10 cellular contexts compared by ENCODE assay signal in the genomic region with DNA sequence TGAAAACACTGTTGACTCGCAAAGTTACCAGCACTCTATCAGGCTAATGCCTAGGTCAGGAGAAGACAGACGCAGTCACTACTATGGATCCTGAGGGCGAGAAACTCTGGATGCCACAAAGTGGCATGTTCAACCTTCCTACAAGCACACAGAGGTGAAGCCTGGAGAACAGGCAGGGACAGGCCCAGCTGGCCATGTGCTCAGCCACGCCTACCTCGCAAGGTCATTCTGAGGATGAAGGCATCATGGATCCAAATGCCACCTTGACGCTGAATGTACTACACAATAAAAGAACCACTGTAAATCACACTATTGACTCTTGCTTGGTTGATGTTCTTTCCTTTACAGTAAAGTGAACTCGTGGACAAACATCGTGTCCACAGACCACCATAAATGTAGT.
DNase-seq lines count a peak whose midpoint lies in the region; ATAC-seq and TF ChIP-seq lines count a peak whose summit lies in the region.
"Had no signal": no experiment of that assay in that cellular context is flagged by ENCODE, and none has a peak within 500 bp of the region (broad histone marks: within the 10 kb centered on the region; RNA-seq: fewer than 3 reads in every experiment).

No MANE protein-coding gene starts in this region.

- 100% methylated on average over 5 of the region's 8 CpGs; no CpG with 5 or more reads in 1 of the 2 experiments for WGBS in IMR-90 (ENCODE audit: extremely low coverage in 2 of 2, insufficient read length in 1 of 2), 2 experiments

- H3K4me1 ChIP-seq in CD4-positive, alpha-beta memory T cell (ENCODE audit: insufficient read depth, low read length), result peaks cover 74% of the 10 kb centered on the region
- peaks cover 25% of the 10 kb centered on the region for H3K4me1 ChIP-seq in IMR-90 (ENCODE audit: control insufficient read depth, insufficient read depth, low read length)

- H3K9ac ChIP-seq in IMR-90 (ENCODE audit: low read depth, low read length), result no peak overlapping the region

- no peak overlapping the region for H2BK15ac ChIP-seq in IMR-90 (ENCODE audit: low read depth, low read length)

- no peak for ATAC-seq in IMR-90 (ENCODE audit: low read depth)
- ATAC-seq in central memory CD8-positive, alpha-beta T cell (replicated peaks; ENCODE audit: extremely low read depth, poor library complexity, severe bottlenecking), result no peak
- ATAC-seq in naive thymus-derived CD8-positive, alpha-beta T cell, result no peak
- no peak for ATAC-seq in GM21381 (IDR thresholded peaks at IDR 0.05; ENCODE audit: unreplicated experiment)
- ATAC-seq: activated T-cell treated with anti-CD3 and anti-CD28 coated beads, Interleukin-2, amount 50 U/mL, for 4 hours had no signal

- no peak overlapping the region for H4K91ac ChIP-seq in IMR-90 (ENCODE audit: insufficient read depth, low read depth, low read length)

- H3K56ac ChIP-seq in IMR-90 (ENCODE audit: extremely low read depth, insufficient read depth, low read length), result no peak overlapping the region

- POLR2A ChIA-PET in CD4-positive, alpha-beta memory T cell (lab: Charles Lee; ENCODE audit: partially characterized antibody), result no interaction called here
- POLR2A ChIA-PET in IMR-90 (lab: Charles Lee; ENCODE audit: unreplicated experiment), result no interaction called here
- POLR2A ChIA-PET in naive thymus-derived CD8-positive, alpha-beta T cell (lab: Charles Lee), result interaction anchor here (1.2 kb wide), 1 partner anchor 13 kb away, joined by 3 read pairs; no protein-coding TSS in a partner anchor

- BruUV-seq in IMR-90 (replicated peaks; lab: Mats Ljungman, UMichigan) (no TSS peak), Calu3 (replicated peaks; lab: Mats Ljungman, UMichigan) (no TSS peak)

- intact Hi-C loops in CD4-positive, alpha-beta memory T cell (cut with micrococcal nuclease), result no loop called here
- intact Hi-C loops in IMR-90 (cut with micrococcal nuclease), result no loop called here
- intact Hi-C loops in Calu3 (cut with micrococcal nuclease; ENCODE audit: unreplicated experiment), result no loop called here

- H3K79me1 ChIP-seq in IMR-90 (ENCODE audit: low read depth in 1 of 2, low read length in 2 of 2), result peaks cover 0 to 80% of the 10 kb centered on the region in 2 experiments; a peak in 2 of 4 replicates

- no peaks in the 10 kb centered on the region for H3K9me3 ChIP-seq in CD4-positive, alpha-beta memory T cell (ENCODE audit: control insufficient read depth in 1 of 2, low read length in 2 of 2)
- H3K9me3 ChIP-seq in IMR-90 (ENCODE audit: control insufficient read depth, insufficient read depth, low read length), result no peaks in the 10 kb centered on the region
- H3K9me3 ChIP-seq: thoracic aorta had no signal

- H3K14ac ChIP-seq in IMR-90 (replicated peaks; ENCODE audit: low read depth, low read length), result peak overlapping the region; percentile 5

- peaks cover 94% of the 10 kb centered on the region for H4K20me1 ChIP-seq in IMR-90 (ENCODE audit: insufficient read depth, low read length)

- no peaks in the 10 kb centered on the region for H3K36me3 ChIP-seq in CD4-positive, alpha-beta memory T cell (ENCODE audit: insufficient read depth, low read length)
- H3K36me3 ChIP-seq in IMR-90 (ENCODE audit: control insufficient read depth, insufficient read depth, low read length), result 0 out of 2 replicates have a peak, but pooled peaks cover 1% of the 10 kb centered on the region
- H3K36me3 ChIP-seq: thoracic aorta had no signal

- H2BK20ac ChIP-seq in IMR-90 (ENCODE audit: low read depth, low read length), result no peak overlapping the region

- CTCF ChIA-PET in CD4-positive, alpha-beta memory T cell (lab: Charles Lee; ENCODE audit: partially characterized antibody), result no interaction called here
- CTCF ChIA-PET in IMR-90 (lab: Yijun Ruan, JAX), result no interaction called here
- CTCF ChIA-PET in Calu3 (lab: Charles Lee), result interaction anchor here (1.3 kb wide), 1 partner anchor 104 kb away, joined by 3 read pairs; no protein-coding TSS in a partner anchor

- DNase-seq in CD4-positive, alpha-beta memory T cell, result no peak
- DNase-seq in IMR-90 (no peak), NCI-H187 treated with DMSO at 0.1 percent for 48 hours (lab: John Stamatoyannopoulos, UW) (no peak), MV-4-11 (lab: John Stamatoyannopoulos, UW) (no peak), Calu3 (no peak)
- no peak for DNase-seq in central memory CD8-positive, alpha-beta T cell (ENCODE audit: low spot score in 2 of 2)
- DNase-seq in naive thymus-derived CD8-positive, alpha-beta T cell, result no peak
- DNase-seq: activated T-cell treated with anti-CD3 and anti-CD28 coated beads, Interleukin-2, amount 50 U/mL, for 4 hours had no signal

- no peak overlapping the region for H3K4me3 ChIP-seq in CD4-positive, alpha-beta memory T cell (ENCODE audit: low read length in 2 of 2)
- H3K4me3 ChIP-seq in IMR-90 (ENCODE audit: insufficient read depth, low read depth, low read length), result no peak overlapping the region
- H3K4me3 ChIP-seq: thoracic aorta had no signal

- H3K27me3 Mint-ChIP-seq in CD4-positive, alpha-beta memory T cell, result no peaks in the 10 kb centered on the region
- no peaks in the 10 kb centered on the region for H3K27me3 Mint-ChIP-seq in central memory CD8-positive, alpha-beta T cell
- no peaks in the 10 kb centered on the region for H3K27me3 Mint-ChIP-seq in naive thymus-derived CD8-positive, alpha-beta T cell
- no peaks in the 10 kb centered on the region for H3K27me3 Mint-ChIP-seq in Calu3 (ENCODE audit: unreplicated experiment)

- no peaks in the 10 kb centered on the region for H3K27me3 ChIP-seq in CD4-positive, alpha-beta memory T cell (ENCODE audit: insufficient read depth, low read length)
- no peaks in the 10 kb centered on the region for H3K27me3 ChIP-seq in IMR-90 (ENCODE audit: control insufficient read depth, insufficient read depth, low read length)

- H3K4me3 Mint-ChIP-seq in CD4-positive, alpha-beta memory T cell, result peak overlapping the region in 6 of 8 donors; percentile 27 to 69 (median 40)
- peak overlapping the region; percentile 43 for H3K4me3 Mint-ChIP-seq in central memory CD8-positive, alpha-beta T cell
- H3K4me3 Mint-ChIP-seq in naive thymus-derived CD8-positive, alpha-beta T cell, result peak overlapping the region in 7 of 10 donors; percentile 15 to 79 (median 48)
- H3K4me3 Mint-ChIP-seq in Calu3 (ENCODE audit: low read depth, unreplicated experiment), result no peak overlapping the region
- H3K4me3 Mint-ChIP-seq: activated T-cell treated with anti-CD3 and anti-CD28 coated beads, Interleukin-2, amount 50 U/mL, for 4 hours had no signal

- H2AFZ ChIP-seq in IMR-90 (replicated peaks; ENCODE audit: low read length, poor library complexity), result no peak overlapping the region

- no peak overlapping the region for H3K27ac ChIP-seq in CD4-positive, alpha-beta memory T cell (ENCODE audit: low read depth, low read length)
- H3K27ac ChIP-seq in IMR-90 (ENCODE audit: insufficient read depth, low read length), result no peak overlapping the region
- H3K27ac ChIP-seq: thoracic aorta had no signal

- TF ChIP-seq POLR2A in IMR-90 (IDR thresholded peaks at IDR 0.05; ENCODE audit: low read depth, low read length), result no peak

- TF ChIP-seq CTCF in IMR-90 (conservative IDR thresholded peaks at IDR 0.05; ENCODE audit: low read depth, low read length) (no peak), Calu3 (IDR thresholded peaks at IDR 0.05; ENCODE audit: unreplicated experiment) (no peak)

- H3K4me1 Mint-ChIP-seq in CD4-positive, alpha-beta memory T cell, result peaks cover 65 to 88% (median 75%) of the 10 kb centered on the region in 4 donors
- peaks cover 75% of the 10 kb centered on the region for H3K4me1 Mint-ChIP-seq in central memory CD8-positive, alpha-beta T cell
- peaks cover 48 to 87% (median 82%) of the 10 kb centered on the region in 4 donors for H3K4me1 Mint-ChIP-seq in naive thymus-derived CD8-positive, alpha-beta T cell
- peaks cover 49% of the 10 kb centered on the region for H3K4me1 Mint-ChIP-seq in Calu3 (ENCODE audit: low read depth, unreplicated experiment)

- no peak for TF ChIP-seq RAD21 in IMR-90 (IDR thresholded peaks at IDR 0.05; ENCODE audit: low read length)

- no peak overlapping the region for H4K8ac ChIP-seq in IMR-90 (ENCODE audit: low read depth in 2 of 2, low read length in 2 of 2)

- H3K27ac Mint-ChIP-seq in CD4-positive, alpha-beta memory T cell, result peak overlapping the region in 6 of 7 donors; percentile 53 to 95 (median 82)
- H3K27ac Mint-ChIP-seq in central memory CD8-positive, alpha-beta T cell (ENCODE audit: low read depth), result peak overlapping the region; percentile 78
- peak overlapping the region; percentile 7 to 97 (median 91) for H3K27ac Mint-ChIP-seq in naive thymus-derived CD8-positive, alpha-beta T cell
- no peak overlapping the region for H3K27ac Mint-ChIP-seq in Calu3 (ENCODE audit: unreplicated experiment)

- peaks cover 52% of the 10 kb centered on the region for H3K9me1 ChIP-seq in IMR-90 (ENCODE audit: insufficient read depth, low read length)

- H3K4me2 ChIP-seq in IMR-90 (ENCODE audit: low read depth, low read length), result no peak overlapping the region

- H2BK5ac ChIP-seq in IMR-90 (ENCODE audit: low read depth, low read length, poor library complexity, severe bottlenecking), result no peak overlapping the region

- no peak overlapping the region for H4K5ac ChIP-seq in IMR-90 (ENCODE audit: low read depth, low read length)

- H3K23ac ChIP-seq in IMR-90 (ENCODE audit: low read depth, low read length), result no peak overlapping the region

- in situ Hi-C loops in IMR-90 (cut with MboI; ENCODE audit: low sequenced_read_pairs), result no loop called here

- no peak overlapping the region for H2AK5ac ChIP-seq in IMR-90 (ENCODE audit: low read depth, low read length)

- no peak overlapping the region for H3K4ac ChIP-seq in IMR-90 (ENCODE audit: low read depth, low read length)

- dilution Hi-C loops in IMR-90 (cut with HindIII; ENCODE audit: low sequenced_read_pairs, unreplicated experiment), result no loop called here

- H3K18ac ChIP-seq in IMR-90 (ENCODE audit: low read depth, low read length), result no peak overlapping the region

- H3K9me3 Mint-ChIP-seq in CD4-positive, alpha-beta memory T cell, result no peaks in the 10 kb centered on the region
- H3K9me3 Mint-ChIP-seq in central memory CD8-positive, alpha-beta T cell, result no peaks in the 10 kb centered on the region
- no peaks in the 10 kb centered on the region for H3K9me3 Mint-ChIP-seq in naive thymus-derived CD8-positive, alpha-beta T cell
- no peaks in the 10 kb centered on the region for H3K9me3 Mint-ChIP-seq in Calu3 (ENCODE audit: low read depth, unreplicated experiment)
- H3K9me3 Mint-ChIP-seq: activated T-cell treated with anti-CD3 and anti-CD28 coated beads, Interleukin-2, amount 50 U/mL, for 4 hours had no signal

- peaks cover 0 to 21% of the 10 kb centered on the region in 2 donors for H3K36me3 Mint-ChIP-seq in CD4-positive, alpha-beta memory T cell
- peaks cover 20% of the 10 kb centered on the region for H3K36me3 Mint-ChIP-seq in central memory CD8-positive, alpha-beta T cell (ENCODE audit: insufficient read depth)
- peaks cover 0 to 4% (median 0%) of the 10 kb centered on the region in 3 donors for H3K36me3 Mint-ChIP-seq in naive thymus-derived CD8-positive, alpha-beta T cell
- peaks cover 39% of the 10 kb centered on the region for H3K36me3 Mint-ChIP-seq in Calu3 (ENCODE audit: insufficient read depth, unreplicated experiment)

- no peak overlapping the region for H2AK9ac ChIP-seq in IMR-90 (replicated peaks; ENCODE audit: low read depth, low read length, poor library complexity)

- H2BK120ac ChIP-seq in IMR-90 (ENCODE audit: low read depth, low read length), result no peak overlapping the region

TF ChIP-seq in IMR-90, 13 proteins besides CTCF, POLR2A, EP300 and RAD21 (continues in another document):
- TF ChIP-seq MAZ (IDR thresholded peaks at IDR 0.05; ENCODE audit: borderline replicate concordance, low read depth, low read length), result no peak
